1 cellular context compared by ENCODE assay signal in genomic region chr22:25774575-25775026, GRCh38.
A peak's percentile ranks its signal among the peaks of the same experiment; 100 is the strongest.
TF ChIP-seq lines count a peak whose summit lies in the region.

No MANE protein-coding gene starts in this region.

TF ChIP-seq in HepG2, 621 proteins besides CTCF, POLR2A, EP300 and RAD21 (continued from another document):
- TF ChIP-seq, protein P1, sequence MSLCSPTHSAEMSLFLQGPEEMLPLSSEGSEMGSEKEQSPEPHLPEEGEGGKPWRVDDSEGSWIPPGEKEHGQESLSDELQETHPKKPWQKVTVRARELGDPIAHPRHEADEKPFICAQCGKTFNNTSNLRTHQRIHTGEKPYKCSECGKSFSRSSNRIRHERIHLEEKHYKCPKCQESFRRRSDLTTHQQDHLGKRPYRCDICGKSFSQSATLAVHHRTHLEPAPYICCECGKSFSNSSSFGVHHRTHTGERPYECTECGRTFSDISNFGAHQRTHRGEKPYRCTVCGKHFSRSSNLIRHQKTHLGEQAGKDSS (CRISPR knock-in tag; IDR thresholded peaks at IDR 0.05; ENCODE audit: borderline replicate concordance, low read depth): no peak
- TF ChIP-seq, protein P2, sequence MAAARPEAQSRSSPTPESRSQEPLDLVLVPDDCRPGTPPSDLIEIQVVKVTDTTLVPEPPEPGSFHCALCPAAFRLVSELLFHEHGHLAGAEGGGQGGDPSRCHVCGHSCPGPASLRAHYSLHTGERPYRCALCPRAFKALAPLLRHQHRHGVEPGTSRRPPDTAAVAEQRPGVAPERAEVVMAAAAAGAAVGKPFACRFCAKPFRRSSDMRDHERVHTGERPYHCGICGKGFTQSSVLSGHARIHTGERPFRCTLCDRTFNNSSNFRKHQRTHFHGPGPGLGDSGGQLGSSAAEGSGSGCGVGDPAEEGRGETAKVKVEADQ (CRISPR knock-in tag; IDR thresholded peaks at IDR 0.05; ENCODE audit: borderline replicate concordance): no peak
- TF ChIP-seq AKNA (CRISPR knock-in tag; IDR thresholded peaks at IDR 0.05; ENCODE audit: borderline replicate concordance): no peak
- TF ChIP-seq ETV5 (CRISPR knock-in tag; IDR thresholded peaks at IDR 0.05; ENCODE audit: borderline replicate concordance): no peak
- TF ChIP-seq ZNF468 (CRISPR knock-in tag; IDR thresholded peaks at IDR 0.05): no peak
- TF ChIP-seq, protein P3, sequence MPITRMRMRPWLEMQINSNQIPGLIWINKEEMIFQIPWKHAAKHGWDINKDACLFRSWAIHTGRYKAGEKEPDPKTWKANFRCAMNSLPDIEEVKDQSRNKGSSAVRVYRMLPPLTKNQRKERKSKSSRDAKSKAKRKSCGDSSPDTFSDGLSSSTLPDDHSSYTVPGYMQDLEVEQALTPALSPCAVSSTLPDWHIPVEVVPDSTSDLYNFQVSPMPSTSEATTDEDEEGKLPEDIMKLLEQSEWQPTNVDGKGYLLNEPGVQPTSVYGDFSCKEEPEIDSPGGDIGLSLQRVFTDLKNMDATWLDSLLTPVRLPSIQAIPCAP (CRISPR knock-in tag; IDR thresholded peaks at IDR 0.05; ENCODE audit: low read depth): no peak
- TF ChIP-seq, protein P4, sequence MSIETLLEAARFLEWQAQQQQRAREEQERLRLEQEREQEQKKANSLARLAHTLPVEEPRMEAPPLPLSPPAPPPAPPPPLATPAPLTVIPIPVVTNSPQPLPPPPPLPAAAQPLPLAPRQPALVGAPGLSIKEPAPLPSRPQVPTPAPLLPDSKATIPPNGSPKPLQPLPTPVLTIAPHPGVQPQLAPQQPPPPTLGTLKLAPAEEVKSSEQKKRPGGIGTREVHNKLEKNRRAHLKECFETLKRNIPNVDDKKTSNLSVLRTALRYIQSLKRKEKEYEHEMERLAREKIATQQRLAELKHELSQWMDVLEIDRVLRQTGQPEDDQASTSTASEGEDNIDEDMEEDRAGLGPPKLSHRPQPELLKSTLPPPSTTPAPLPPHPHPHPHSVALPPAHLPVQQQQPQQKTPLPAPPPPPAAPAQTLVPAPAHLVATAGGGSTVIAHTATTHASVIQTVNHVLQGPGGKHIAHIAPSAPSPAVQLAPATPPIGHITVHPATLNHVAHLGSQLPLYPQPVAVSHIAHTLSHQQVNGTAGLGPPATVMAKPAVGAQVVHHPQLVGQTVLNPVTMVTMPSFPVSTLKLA (IDR thresholded peaks at IDR 0.05): peak; percentile 62
- TF ChIP-seq, protein P5, sequence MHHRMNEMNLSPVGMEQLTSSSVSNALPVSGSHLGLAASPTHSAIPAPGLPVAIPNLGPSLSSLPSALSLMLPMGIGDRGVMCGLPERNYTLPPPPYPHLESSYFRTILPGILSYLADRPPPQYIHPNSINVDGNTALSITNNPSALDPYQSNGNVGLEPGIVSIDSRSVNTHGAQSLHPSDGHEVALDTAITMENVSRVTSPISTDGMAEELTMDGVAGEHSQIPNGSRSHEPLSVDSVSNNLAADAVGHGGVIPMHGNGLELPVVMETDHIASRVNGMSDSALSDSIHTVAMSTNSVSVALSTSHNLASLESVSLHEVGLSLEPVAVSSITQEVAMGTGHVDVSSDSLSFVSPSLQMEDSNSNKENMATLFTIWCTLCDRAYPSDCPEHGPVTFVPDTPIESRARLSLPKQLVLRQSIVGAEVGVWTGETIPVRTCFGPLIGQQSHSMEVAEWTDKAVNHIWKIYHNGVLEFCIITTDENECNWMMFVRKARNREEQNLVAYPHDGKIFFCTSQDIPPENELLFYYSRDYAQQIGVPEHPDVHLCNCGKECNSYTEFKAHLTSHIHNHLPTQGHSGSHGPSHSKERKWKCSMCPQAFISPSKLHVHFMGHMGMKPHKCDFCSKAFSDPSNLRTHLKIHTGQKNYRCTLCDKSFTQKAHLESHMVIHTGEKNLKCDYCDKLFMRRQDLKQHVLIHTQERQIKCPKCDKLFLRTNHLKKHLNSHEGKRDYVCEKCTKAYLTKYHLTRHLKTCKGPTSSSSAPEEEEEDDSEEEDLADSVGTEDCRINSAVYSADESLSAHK (CRISPR knock-in tag; IDR thresholded peaks at IDR 0.05; ENCODE audit: borderline replicate concordance): no peak
- no peak for TF ChIP-seq HES4 (CRISPR knock-in tag; IDR thresholded peaks at IDR 0.05; ENCODE audit: borderline replicate concordance)
- TF ChIP-seq ZKSCAN5 (CRISPR knock-in tag; IDR thresholded peaks at IDR 0.05): no peak
- no peak for TF ChIP-seq ZNF879 (CRISPR knock-in tag; IDR thresholded peaks at IDR 0.05)
- TF ChIP-seq SMC3 (IDR thresholded peaks at IDR 0.05; ENCODE audit: low read length): peak; percentile 37; the same call in 1 of the 2 replicates
- no peak for TF ChIP-seq ZBTB46 (CRISPR knock-in tag; IDR thresholded peaks at IDR 0.05; ENCODE audit: borderline replicate concordance)
- TF ChIP-seq STAG1 (CRISPR knock-in tag; IDR thresholded peaks at IDR 0.05): peak; percentile 82
